In the genomic region with DNA sequence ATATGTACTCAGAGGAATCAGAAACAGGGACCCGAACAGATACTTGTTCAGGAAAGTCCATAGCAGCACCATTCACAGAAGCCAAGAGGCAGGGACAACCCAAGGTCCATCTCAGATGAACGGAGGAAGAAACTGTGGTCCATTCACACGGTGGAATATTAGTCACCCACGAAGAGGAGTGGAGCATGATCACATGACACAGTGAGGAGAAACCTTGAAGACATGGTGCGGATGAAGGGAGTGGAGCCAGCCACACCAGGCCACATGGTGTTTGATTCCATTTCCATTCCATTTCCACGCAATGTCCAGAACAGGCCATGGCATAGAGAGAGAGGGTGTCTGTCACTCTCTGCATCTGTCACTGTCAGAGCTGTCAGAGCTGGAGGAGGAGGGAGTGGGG, we compare ENCODE assay signal across 4 cellular contexts.
TF ChIP-seq lines count a peak whose summit lies in the region.

No MANE protein-coding gene starts in this region.

TF ChIP-seq in A549, 52 proteins besides CTCF, POLR2A, EP300 and RAD21:
- no peak for TF ChIP-seq TFCP2L1 (CRISPR knock-in tag; IDR thresholded peaks at IDR 0.05)
- TF ChIP-seq RARB (CRISPR knock-in tag; IDR thresholded peaks at IDR 0.05), result no peak
- TF ChIP-seq, protein P1, sequence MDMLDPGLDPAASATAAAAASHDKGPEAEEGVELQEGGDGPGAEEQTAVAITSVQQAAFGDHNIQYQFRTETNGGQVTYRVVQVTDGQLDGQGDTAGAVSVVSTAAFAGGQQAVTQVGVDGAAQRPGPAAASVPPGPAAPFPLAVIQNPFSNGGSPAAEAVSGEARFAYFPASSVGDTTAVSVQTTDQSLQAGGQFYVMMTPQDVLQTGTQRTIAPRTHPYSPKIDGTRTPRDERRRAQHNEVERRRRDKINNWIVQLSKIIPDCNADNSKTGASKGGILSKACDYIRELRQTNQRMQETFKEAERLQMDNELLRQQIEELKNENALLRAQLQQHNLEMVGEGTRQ (IDR thresholded peaks at IDR 0.05), result 0 out of 2 replicates have a peak, but pooled peaks have one; percentile 22

TF ChIP-seq in HEK293, 187 proteins besides CTCF, POLR2A, EP300 and RAD21:
- TF ChIP-seq ZNF792 (tag by site-specific recombination; IDR thresholded peaks at IDR 0.05) (no peak), ZFP41 (tag by site-specific recombination; IDR thresholded peaks at IDR 0.05; ENCODE audit: borderline replicate concordance) (no peak), ZNF654 (tag by site-specific recombination; IDR thresholded peaks at IDR 0.05; ENCODE audit: low read depth) (no peak), ZXDB (tag by site-specific recombination; IDR thresholded peaks at IDR 0.05) (no peak), ZNF146 (tag by site-specific recombination; IDR thresholded peaks at IDR 0.05) (peak; percentile 92), ZNF112 (tag by site-specific recombination; IDR thresholded peaks at IDR 0.05) (no peak)
- TF ChIP-seq, protein P2, sequence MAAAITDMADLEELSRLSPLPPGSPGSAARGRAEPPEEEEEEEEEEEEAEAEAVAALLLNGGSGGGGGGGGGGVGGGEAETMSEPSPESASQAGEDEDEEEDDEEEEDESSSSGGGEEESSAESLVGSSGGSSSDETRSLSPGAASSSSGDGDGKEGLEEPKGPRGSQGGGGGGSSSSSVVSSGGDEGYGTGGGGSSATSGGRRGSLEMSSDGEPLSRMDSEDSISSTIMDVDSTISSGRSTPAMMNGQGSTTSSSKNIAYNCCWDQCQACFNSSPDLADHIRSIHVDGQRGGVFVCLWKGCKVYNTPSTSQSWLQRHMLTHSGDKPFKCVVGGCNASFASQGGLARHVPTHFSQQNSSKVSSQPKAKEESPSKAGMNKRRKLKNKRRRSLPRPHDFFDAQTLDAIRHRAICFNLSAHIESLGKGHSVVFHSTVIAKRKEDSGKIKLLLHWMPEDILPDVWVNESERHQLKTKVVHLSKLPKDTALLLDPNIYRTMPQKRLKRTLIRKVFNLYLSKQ (tag by site-specific recombination; IDR thresholded peaks at IDR 0.05; ENCODE audit: borderline replicate concordance), result no peak

TF ChIP-seq in K562, 482 proteins besides CTCF, POLR2A, EP300 and RAD21:
- TF ChIP-seq LEF1 (IDR thresholded peaks at IDR 0.05) (no peak), RAD51 (IDR thresholded peaks at IDR 0.05; ENCODE audit: borderline replicate concordance, low read depth) (peak; percentile 61; the same call in 1 of the 2 replicates), ZNF146 (CRISPR knock-in tag; IDR thresholded peaks at IDR 0.05; ENCODE audit: unreplicated experiment) (peak; percentile 98), ZNF696 (CRISPR knock-in tag; conservative IDR thresholded peaks at IDR 0.05) (no peak)
- TF ChIP-seq, protein P3, sequence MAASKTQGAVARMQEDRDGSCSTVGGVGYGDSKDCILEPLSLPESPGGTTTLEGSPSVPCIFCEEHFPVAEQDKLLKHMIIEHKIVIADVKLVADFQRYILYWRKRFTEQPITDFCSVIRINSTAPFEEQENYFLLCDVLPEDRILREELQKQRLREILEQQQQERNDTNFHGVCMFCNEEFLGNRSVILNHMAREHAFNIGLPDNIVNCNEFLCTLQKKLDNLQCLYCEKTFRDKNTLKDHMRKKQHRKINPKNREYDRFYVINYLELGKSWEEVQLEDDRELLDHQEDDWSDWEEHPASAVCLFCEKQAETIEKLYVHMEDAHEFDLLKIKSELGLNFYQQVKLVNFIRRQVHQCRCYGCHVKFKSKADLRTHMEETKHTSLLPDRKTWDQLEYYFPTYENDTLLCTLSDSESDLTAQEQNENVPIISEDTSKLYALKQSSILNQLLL (CRISPR knock-in tag; IDR thresholded peaks at IDR 0.05; ENCODE audit: borderline replicate concordance), result no peak
- TF ChIP-seq, protein P4, sequence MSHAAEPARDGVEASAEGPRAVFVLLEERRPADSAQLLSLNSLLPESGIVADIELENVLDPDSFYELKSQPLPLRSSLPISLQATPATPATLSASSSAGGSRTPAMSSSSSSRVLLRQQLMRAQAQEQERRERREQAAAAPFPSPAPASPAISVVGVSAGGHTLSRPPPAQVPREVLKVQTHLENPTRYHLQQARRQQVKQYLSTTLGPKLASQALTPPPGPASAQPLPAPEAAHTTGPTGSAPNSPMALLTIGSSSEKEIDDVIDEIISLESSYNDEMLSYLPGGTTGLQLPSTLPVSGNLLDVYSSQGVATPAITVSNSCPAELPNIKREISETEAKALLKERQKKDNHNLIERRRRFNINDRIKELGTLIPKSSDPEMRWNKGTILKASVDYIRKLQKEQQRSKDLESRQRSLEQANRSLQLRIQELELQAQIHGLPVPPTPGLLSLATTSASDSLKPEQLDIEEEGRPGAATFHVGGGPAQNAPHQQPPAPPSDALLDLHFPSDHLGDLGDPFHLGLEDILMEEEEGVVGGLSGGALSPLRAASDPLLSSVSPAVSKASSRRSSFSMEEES (CRISPR knock-in tag; IDR thresholded peaks at IDR 0.05), result peak; percentile 63
- TF ChIP-seq, protein P5, sequence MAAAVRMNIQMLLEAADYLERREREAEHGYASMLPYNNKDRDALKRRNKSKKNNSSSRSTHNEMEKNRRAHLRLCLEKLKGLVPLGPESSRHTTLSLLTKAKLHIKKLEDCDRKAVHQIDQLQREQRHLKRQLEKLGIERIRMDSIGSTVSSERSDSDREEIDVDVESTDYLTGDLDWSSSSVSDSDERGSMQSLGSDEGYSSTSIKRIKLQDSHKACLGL (CRISPR knock-in tag; IDR thresholded peaks at IDR 0.05; ENCODE audit: borderline replicate concordance, poor library complexity, severe bottlenecking), result no peak
- TF ChIP-seq, protein P6, sequence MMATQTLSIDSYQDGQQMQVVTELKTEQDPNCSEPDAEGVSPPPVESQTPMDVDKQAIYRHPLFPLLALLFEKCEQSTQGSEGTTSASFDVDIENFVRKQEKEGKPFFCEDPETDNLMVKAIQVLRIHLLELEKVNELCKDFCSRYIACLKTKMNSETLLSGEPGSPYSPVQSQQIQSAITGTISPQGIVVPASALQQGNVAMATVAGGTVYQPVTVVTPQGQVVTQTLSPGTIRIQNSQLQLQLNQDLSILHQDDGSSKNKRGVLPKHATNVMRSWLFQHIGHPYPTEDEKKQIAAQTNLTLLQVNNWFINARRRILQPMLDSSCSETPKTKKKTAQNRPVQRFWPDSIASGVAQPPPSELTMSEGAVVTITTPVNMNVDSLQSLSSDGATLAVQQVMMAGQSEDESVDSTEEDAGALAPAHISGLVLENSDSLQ (IDR thresholded peaks at IDR 0.05), result peak; percentile 49; the same call in 1 of the 2 replicates
- TF ChIP-seq, protein P1 (CRISPR knock-in tag; IDR thresholded peaks at IDR 0.05), result peak; percentile 71
- TF ChIP-seq, protein P7, sequence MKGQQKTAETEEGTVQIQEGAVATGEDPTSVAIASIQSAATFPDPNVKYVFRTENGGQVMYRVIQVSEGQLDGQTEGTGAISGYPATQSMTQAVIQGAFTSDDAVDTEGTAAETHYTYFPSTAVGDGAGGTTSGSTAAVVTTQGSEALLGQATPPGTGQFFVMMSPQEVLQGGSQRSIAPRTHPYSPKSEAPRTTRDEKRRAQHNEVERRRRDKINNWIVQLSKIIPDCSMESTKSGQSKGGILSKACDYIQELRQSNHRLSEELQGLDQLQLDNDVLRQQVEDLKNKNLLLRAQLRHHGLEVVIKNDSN (CRISPR knock-in tag; IDR thresholded peaks at IDR 0.05), result peak; percentile 81

TF ChIP-seq in GM12891, 5 proteins besides CTCF, POLR2A, EP300 and RAD21:
- TF ChIP-seq SPI1 (IDR thresholded peaks at IDR 0.05; ENCODE audit: low read depth, low read length), result no peak
